1 cellular context compared by ENCODE assay signal in the genomic region with DNA sequence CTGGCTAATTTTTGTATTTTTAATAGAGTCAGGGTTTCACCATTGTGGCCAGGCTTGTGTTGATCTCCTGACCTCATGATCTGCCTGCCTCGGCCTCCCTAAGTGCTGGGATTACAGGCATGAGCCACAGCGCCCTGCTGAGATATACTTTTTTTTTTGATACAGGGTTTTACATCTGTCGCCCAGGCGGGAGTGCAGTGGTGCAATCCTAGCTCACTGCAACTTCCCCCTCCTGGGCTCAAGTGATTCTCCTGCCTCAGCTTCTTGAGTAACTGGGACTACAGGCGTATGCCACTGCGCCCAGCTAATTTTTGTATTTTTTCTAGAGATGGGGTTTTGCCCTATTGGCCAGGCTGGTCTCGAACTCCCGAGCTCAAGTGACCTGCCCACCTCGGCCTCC.
TF ChIP-seq lines count a peak whose summit lies in the region.

No MANE protein-coding gene starts in this region.

TF ChIP-seq in A549, 52 proteins besides CTCF, POLR2A, EP300 and RAD21 (continued from another document):
- TF ChIP-seq CHD2 (IDR thresholded peaks at IDR 0.05; ENCODE audit: low read length, partially characterized antibody) (no peak), RARB (CRISPR knock-in tag; IDR thresholded peaks at IDR 0.05) (no peak), KDM5A (IDR thresholded peaks at IDR 0.05) (no peak), CEBPB (IDR thresholded peaks at IDR 0.05) (no peak), FOXS1 (CRISPR knock-in tag; IDR thresholded peaks at IDR 0.05) (no peak)
- TF ChIP-seq, protein P1, sequence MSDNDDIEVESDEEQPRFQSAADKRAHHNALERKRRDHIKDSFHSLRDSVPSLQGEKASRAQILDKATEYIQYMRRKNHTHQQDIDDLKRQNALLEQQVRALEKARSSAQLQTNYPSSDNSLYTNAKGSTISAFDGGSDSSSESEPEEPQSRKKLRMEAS (IDR thresholded peaks at IDR 0.05), result no peak
